Comparison of ENCODE assay signal across 24 cellular contexts in the genomic region with DNA sequence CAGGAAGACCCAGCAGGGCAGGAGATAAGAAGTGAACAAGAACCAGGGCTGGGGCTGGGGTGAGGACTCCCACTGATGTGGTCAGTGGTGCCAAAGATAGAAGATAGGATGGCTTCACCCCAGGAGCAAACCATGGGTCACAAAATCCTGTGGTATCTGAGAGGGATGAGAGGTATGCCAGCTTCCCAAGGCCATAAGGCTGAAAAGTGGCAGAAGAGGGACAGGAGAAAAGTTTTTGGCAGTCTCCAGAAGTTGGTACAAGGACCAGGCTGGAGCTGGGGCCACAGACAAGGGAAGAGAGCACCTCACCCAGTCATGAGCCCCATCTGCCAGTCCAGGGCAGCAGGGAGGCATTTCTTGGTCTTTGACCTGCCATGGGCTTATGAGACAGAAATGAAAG. TPM values are rescaled to one million over a fixed set of nuclear protein-coding genes. Genes with fewer than 3 reads are reported as not detected.
DNase-seq lines count a peak whose midpoint lies in the region; ATAC-seq, FAIRE-seq and TF ChIP-seq lines count a peak whose summit lies in the region.
"Had no signal": no experiment of that assay in that cellular context is flagged by ENCODE, and none has a peak within 500 bp of the region (broad histone marks: within the 10 kb centered on the region; RNA-seq: fewer than 3 reads in every experiment).

No MANE protein-coding gene starts in this region.

- DNase-seq in activated naive CD8-positive, alpha-beta T cell treated with anti-CD3 and anti-CD28 coated beads, Interleukin-2, amount 50 U/mL, for 24 hours: no peak
- DNase-seq in T-cell: no peak
- DNase-seq in HepG2 (ENCODE audit: low spot score): no peak
- DNase-seq in transverse colon: peak; percentile 5
- no peak for DNase-seq in cerebellar nuclear complex (lab: John Stamatoyannopoulos, UW)
- DNase-seq in thyroid gland: no peak
- no peak for DNase-seq in NCI-H2081 treated with DMSO at 0.1 percent for 48 hours (lab: John Stamatoyannopoulos, UW)
- DNase-seq: activated CD4-positive, alpha-beta memory T cell treated with anti-CD3 and anti-CD28 coated beads, Interleukin-2, amount 10 ng/mL, durations not matched to agents 7 days and 5 days; hippocampal formation; islet precursor cell; lower lobe of right lung; NCI-H2171; NCI-H526; Right ventricle myocardium superior; stimulated activated CD4-positive, alpha-beta T cell treated with anti-CD3 and anti-CD28 coated beads, Interleukin-2, amount 100 ng/mL, for 48 hours; stimulated activated naive CD8-positive, alpha-beta T cell treated with anti-CD3 and anti-CD28 coated beads, Interleukin-15, amount 100 ng/mL, for 72 hours; T-helper 1 cell; upper lobe of left lung; WERI-Rb-1 had no signal

- H3K36me3 Mint-ChIP-seq in activated naive CD8-positive, alpha-beta T cell: no peaks in the 10 kb centered on the region
- H3K36me3 Mint-ChIP-seq in activated naive CD8-positive, alpha-beta T cell treated with anti-CD3 and anti-CD28 coated beads, Interleukin-2, amount 50 U/mL, for 24 hours (ENCODE audit: low read depth): no peaks in the 10 kb centered on the region
- H3K36me3 Mint-ChIP-seq in T-cell: no peaks in the 10 kb centered on the region

- in situ Hi-C loops in HepG2 (cut with HindIII; ENCODE audit: extremely low pct_ligation_motif_present, low pct_unique_long_range_greater_than_20kb): no loop called here
- in situ Hi-C loops in transverse colon (cut with MboI; ENCODE audit: low pct_ligation_motif_present in 1 of 4, low pct_unique_long_range_greater_than_20kb in 1 of 4, low sequenced_read_pairs in 3 of 4): no loop called here

- H3K27ac ChIP-seq in HepG2 (ENCODE audit: extremely low read length, insufficient read depth, low read length) (no peak overlapping the region), transverse colon (no peak overlapping the region), thyroid gland (no peak overlapping the region)
- H3K27ac ChIP-seq: lower lobe of right lung, parathyroid adenoma, upper lobe of left lung, WERI-Rb-1 had no signal

- CTCF ChIA-PET in T-cell (lab: Charles Lee): interaction anchor here in 1 of 2 donors (0.6 kb wide), 1 partner anchor 21 kb away, joined by 6 read pairs; no protein-coding TSS in a partner anchor
- CTCF ChIA-PET in HepG2 (lab: Yijun Ruan, JAX; ENCODE audit: low intra/inter-chr PET ratio, low total read pairs): no interaction called here

- H2AFZ ChIP-seq in HepG2 (ENCODE audit: low read length): no peak overlapping the region
- H2AFZ ChIP-seq: GM23338, parathyroid adenoma had no signal

- H3K27me3 Mint-ChIP-seq in activated naive CD8-positive, alpha-beta T cell: no peaks in the 10 kb centered on the region
- H3K27me3 Mint-ChIP-seq in activated naive CD8-positive, alpha-beta T cell treated with anti-CD3 and anti-CD28 coated beads, Interleukin-2, amount 50 U/mL, for 24 hours: no peaks in the 10 kb centered on the region
- H3K27me3 Mint-ChIP-seq in T-cell: no peaks in the 10 kb centered on the region
- H3K27me3 Mint-ChIP-seq: stimulated activated naive CD8-positive, alpha-beta T cell treated with anti-CD3 and anti-CD28 coated beads, Interleukin-15, amount 100 ng/mL, for 72 hours had no signal

- H3K4me1 ChIP-seq in HepG2 (ENCODE audit: insufficient read depth, low read length): peaks cover 11% of the 10 kb centered on the region; the same call in 1 of the 2 replicates
- H3K4me1 ChIP-seq in transverse colon: peaks cover 0 to 11% (median 0%) of the 10 kb centered on the region in 4 donors
- no peaks in the 10 kb centered on the region for H3K4me1 ChIP-seq in thyroid gland
- H3K4me1 ChIP-seq: parathyroid adenoma had no signal

- H3K27ac Mint-ChIP-seq in activated naive CD8-positive, alpha-beta T cell: peak overlapping the region; percentile 64
- H3K27ac Mint-ChIP-seq in activated naive CD8-positive, alpha-beta T cell treated with anti-CD3 and anti-CD28 coated beads, Interleukin-2, amount 50 U/mL, for 24 hours: no peak overlapping the region
- H3K27ac Mint-ChIP-seq in T-cell: peak overlapping the region; percentile 94 to 95
- H3K27ac Mint-ChIP-seq: activated CD4-positive, alpha-beta memory T cell treated with anti-CD3 and anti-CD28 coated beads, Interleukin-2, amount 10 ng/mL, durations not matched to agents 7 days and 5 days; GM23338; stimulated activated naive CD8-positive, alpha-beta T cell treated with anti-CD3 and anti-CD28 coated beads, Interleukin-15, amount 100 ng/mL, for 72 hours had no signal

- H3K4me2 ChIP-seq in HepG2 (ENCODE audit: low read depth, low read length): no peak overlapping the region
- H3K4me2 ChIP-seq: GM23338 had no signal

- TF ChIP-seq POLR2A in HepG2 (IDR thresholded peaks at IDR 0.05; ENCODE audit: insufficient read depth in 1 of 2, low read depth in 2 of 2, low read length in 2 of 2) (no peak), transverse colon (IDR thresholded peaks at IDR 0.05) (no peak), thyroid gland (IDR thresholded peaks at IDR 0.05) (no peak)

- H3K4me3 ChIP-seq in HepG2 (replicated peaks in 1 of 3; ENCODE audit: insufficient read depth in 1 of 3, low read depth in 2 of 3, low read length in 3 of 3) (no peak overlapping the region), transverse colon (no peak overlapping the region), thyroid gland (replicated peaks in 1 of 3) (no peak overlapping the region)
- H3K4me3 ChIP-seq: GM23338, lower lobe of right lung, upper lobe of left lung had no signal

- no peaks in the 10 kb centered on the region for H3K36me3 ChIP-seq in HepG2 (replicated peaks in 1 of 2; ENCODE audit: control insufficient read depth in 1 of 2, insufficient read depth in 2 of 2, low read length in 2 of 2)
- H3K36me3 ChIP-seq in transverse colon: no peaks in the 10 kb centered on the region
- no peaks in the 10 kb centered on the region for H3K36me3 ChIP-seq in thyroid gland
- H3K36me3 ChIP-seq: lower lobe of right lung, upper lobe of left lung, WERI-Rb-1 had no signal

- FAIRE-seq in HepG2 (lab: Jason Lieb, UNC): no peak
- FAIRE-seq: endometrium had no signal

- ATAC-seq in activated naive CD8-positive, alpha-beta T cell treated with anti-CD3 and anti-CD28 coated beads, Interleukin-2, amount 50 U/mL, for 24 hours: no peak
- ATAC-seq in T-cell (replicated peaks in 1 of 4): no peak
- peak; percentile 8; the same call in 2 of the 3 replicates for ATAC-seq in HepG2
- ATAC-seq: GM23338; stimulated activated naive CD8-positive, alpha-beta T cell treated with anti-CD3 and anti-CD28 coated beads, Interleukin-15, amount 100 ng/mL, for 72 hours had no signal

- H3K79me2 ChIP-seq in HepG2 (ENCODE audit: insufficient read depth, low read length): no peaks in the 10 kb centered on the region
- H3K79me2 ChIP-seq: parathyroid adenoma had no signal

- no peak overlapping the region for H3K9ac ChIP-seq in HepG2 (ENCODE audit: insufficient read depth, low read depth, low read length)
- H3K9ac ChIP-seq: parathyroid adenoma had no signal

- H3K9me3 ChIP-seq in HepG2 (ENCODE audit: low read length): no peaks in the 10 kb centered on the region
- no peaks in the 10 kb centered on the region for H3K9me3 ChIP-seq in transverse colon
- H3K9me3 ChIP-seq in thyroid gland: no peaks in the 10 kb centered on the region
- H3K9me3 ChIP-seq: lower lobe of right lung, upper lobe of left lung had no signal

- H3K27me3 ChIP-seq in HepG2 (ENCODE audit: control insufficient read depth in 1 of 2, insufficient read depth in 2 of 2, low read length in 2 of 2) (peaks cover 0 to 8% of the 10 kb centered on the region in 2 experiments; a peak in 1 of 5 replicates), transverse colon (peaks cover 14% of the 10 kb centered on the region), thyroid gland (no peaks in the 10 kb centered on the region)
- H3K27me3 ChIP-seq: upper lobe of left lung had no signal

- H3K4me1 Mint-ChIP-seq in activated naive CD8-positive, alpha-beta T cell (ENCODE audit: low read depth): peaks cover 53% of the 10 kb centered on the region
- peaks cover 45% of the 10 kb centered on the region for H3K4me1 Mint-ChIP-seq in activated naive CD8-positive, alpha-beta T cell treated with anti-CD3 and anti-CD28 coated beads, Interleukin-2, amount 50 U/mL, for 24 hours
- H3K4me1 Mint-ChIP-seq in T-cell: peaks cover 43 to 51% (median 49%) of the 10 kb centered on the region in 3 donors

- TF ChIP-seq RAD21 in HepG2 (CRISPR knock-in tag; IDR thresholded peaks at IDR 0.05): no peak

- TF ChIP-seq CTCF in HepG2 (CRISPR knock-in tag; IDR thresholded peaks at IDR 0.05): no peak
- TF ChIP-seq CTCF in transverse colon (IDR thresholded peaks at IDR 0.05): no peak
- no peak for TF ChIP-seq CTCF in thyroid gland (IDR thresholded peaks at IDR 0.05)

- TF ChIP-seq EP300 in HepG2 (IDR thresholded peaks at IDR 0.05; ENCODE audit: low read depth in 2 of 2, low read length in 2 of 2) (no peak), HepG2 (CRISPR knock-in tag; IDR thresholded peaks at IDR 0.05; ENCODE audit: borderline replicate concordance) (no peak), transverse colon (IDR thresholded peaks at IDR 0.05; ENCODE audit: low read depth) (no peak)

- no peak overlapping the region for H3K4me3 Mint-ChIP-seq in activated naive CD8-positive, alpha-beta T cell
- no peak overlapping the region for H3K4me3 Mint-ChIP-seq in activated naive CD8-positive, alpha-beta T cell treated with anti-CD3 and anti-CD28 coated beads, Interleukin-2, amount 50 U/mL, for 24 hours
- H3K4me3 Mint-ChIP-seq in T-cell: peak overlapping the region in 1 of 3 donors; percentile 68
- H3K4me3 Mint-ChIP-seq: activated CD4-positive, alpha-beta memory T cell treated with anti-CD3 and anti-CD28 coated beads, Interleukin-2, amount 10 ng/mL, durations not matched to agents 7 days and 5 days; GM23338; stimulated activated naive CD8-positive, alpha-beta T cell treated with anti-CD3 and anti-CD28 coated beads, Interleukin-15, amount 100 ng/mL, for 72 hours had no signal

- no TSS peak for BruUV-seq in HepG2 (replicated peaks; lab: Mats Ljungman, UMichigan)

- no peaks in the 10 kb centered on the region for H4K20me1 ChIP-seq in HepG2 (ENCODE audit: insufficient read depth, low read length)

- POLR2A ChIA-PET in T-cell (lab: Charles Lee) (no interaction called here), HepG2 (lab: Yijun Ruan, JAX) (no interaction called here)

- intact Hi-C loops in HepG2 (cut with micrococcal nuclease; ENCODE audit: unreplicated experiment): no loop called here
- intact Hi-C loops in transverse colon (cut with DNase I; ENCODE audit: low total_unique reads): no loop called here
- intact Hi-C loops in thyroid gland (cut with DNase I): no loop called here

- H3K9me3 Mint-ChIP-seq in activated naive CD8-positive, alpha-beta T cell (ENCODE audit: low read depth): no peaks in the 10 kb centered on the region
- H3K9me3 Mint-ChIP-seq in activated naive CD8-positive, alpha-beta T cell treated with anti-CD3 and anti-CD28 coated beads, Interleukin-2, amount 50 U/mL, for 24 hours: no peaks in the 10 kb centered on the region
- no peaks in the 10 kb centered on the region for H3K9me3 Mint-ChIP-seq in T-cell
- H3K9me3 Mint-ChIP-seq: activated CD4-positive, alpha-beta memory T cell treated with anti-CD3 and anti-CD28 coated beads, Interleukin-2, amount 10 ng/mL, durations not matched to agents 7 days and 5 days; GM23338; stimulated activated naive CD8-positive, alpha-beta T cell treated with anti-CD3 and anti-CD28 coated beads, Interleukin-15, amount 100 ng/mL, for 72 hours had no signal

RNA-seq across cellular contexts. Expression of a gene that starts 19.1 kb away (rescaled TPM):
- total RNA-seq in T-cell (under 1 TPM; 0.13 to 0.59 (median 0.47) TPM), HepG2 (2016; rRNA removed; fragmentation: Illumina TruSeq; extraction: Trizol) (not detected in 2 replicates), transverse colon (1 to 10 TPM in 1 of 4 donors, under 1 TPM in 1, not detected in 2; 0.40 to 3.7 TPM), thyroid gland (under 1 TPM in 3 of 4 donors, not detected in 1; 0.67 to 0.89 (median 0.79) TPM)
- total RNA-seq in HepG2 (2016; cell fraction: cytosol; rRNA removed; fragmentation: Illumina TruSeq; extraction: Trizol; ENCODE audit: low read depth): not detected in 2 replicates
- not detected in 2 replicates for total RNA-seq in HepG2 (2016; cell fraction: insoluble cytoplasmic fraction; rRNA removed; fragmentation: Illumina TruSeq; extraction: Trizol)
- not detected in 2 replicates for total RNA-seq in HepG2 (2016; cell fraction: membrane; rRNA removed; fragmentation: Illumina TruSeq; extraction: Trizol)
- total RNA-seq in HepG2 (2016; cell fraction: nucleus; rRNA removed; fragmentation: Illumina TruSeq; extraction: Trizol): not detected in 2 replicates
- polyA plus RNA-seq in HepG2 (2011; rRNA removed): not detected in 2 replicates
- polyA plus RNA-seq in HepG2 (2011; cell fraction: cytosol; rRNA removed): not detected in 2 replicates
- 0.05 TPM in 1 of 2 replicates, not detected in the other for polyA plus RNA-seq in HepG2 (2011; cell fraction: nucleus; rRNA removed)
- polyA plus RNA-seq in HepG2 (2012): not detected in 2 replicates
- not detected in 2 replicates for polyA plus RNA-seq in HepG2 (2016; cell fraction: cytosol; fragmentation: Illumina TruSeq; extraction: Trizol; ENCODE audit: low read depth)
- polyA plus RNA-seq in HepG2 (2016; cell fraction: insoluble cytoplasmic fraction; fragmentation: Illumina TruSeq; extraction: Trizol; ENCODE audit: low read depth): not detected in 2 replicates
- polyA plus RNA-seq in HepG2 (2016; cell fraction: membrane; fragmentation: Illumina TruSeq; extraction: Trizol; ENCODE audit: low read depth): 0.07 and 0.18 TPM in 2 replicates
- not detected in 2 replicates for polyA plus RNA-seq in HepG2 (2016; cell fraction: nucleus; fragmentation: Illumina TruSeq; extraction: Trizol; ENCODE audit: insufficient read depth, low read depth)
- not detected in 2 replicates for polyA minus RNA-seq in HepG2 (2011; rRNA and poly(A)+ RNA removed; ENCODE audit: low replicate concordance)
- not detected in 2 replicates for polyA minus RNA-seq in HepG2 (2011; cell fraction: cytosol; rRNA and poly(A)+ RNA removed)
- 0.12 TPM in 1 of 2 replicates, not detected in the other for polyA minus RNA-seq in HepG2 (2011; cell fraction: nucleus; rRNA and poly(A)+ RNA removed)
- total RNA-seq: skeletal muscle tissue had no signal
